In genomic region chr16:1298406-1298805, GRCh38 we compare ENCODE assay signal across 24 cellular contexts. TPM values are rescaled to one million over a fixed set of nuclear protein-coding genes. Genes with fewer than 3 reads are reported as not detected.
DNase-seq lines count a peak whose midpoint lies in the region; ATAC-seq and TF ChIP-seq lines count a peak whose summit lies in the region.
"Had no signal": no experiment of that assay in that cellular context is flagged by ENCODE, and none has a peak within 500 bp of the region (broad histone marks: within the 10 kb centered on the region; RNA-seq: fewer than 3 reads in every experiment).

No MANE protein-coding gene starts in this region.

- POLR2A ChIA-PET in CD8-positive, alpha-beta memory T cell (lab: Charles Lee), result no interaction called here

- no peak for ATAC-seq in left colon
- no peak for ATAC-seq in GM21381 (IDR thresholded peaks at IDR 0.05; ENCODE audit: unreplicated experiment)
- ATAC-seq in HG03135 (IDR thresholded peaks at IDR 0.05; ENCODE audit: unreplicated experiment), result no peak
- ATAC-seq in HG02870 (IDR thresholded peaks at IDR 0.05; ENCODE audit: unreplicated experiment), result no peak

- H3K4me1 Mint-ChIP-seq in CD8-positive, alpha-beta memory T cell, result peaks cover 0 to 17% (median 6%) of the 10 kb centered on the region in 3 donors
- peaks cover 8 to 27% (median 22%) of the 10 kb centered on the region in 3 donors for H3K4me1 Mint-ChIP-seq in IgD-negative memory B cell
- peaks cover 67% of the 10 kb centered on the region for H3K4me1 Mint-ChIP-seq in nephron progenitor cell

- H3K9me3 ChIP-seq in CD8-positive, alpha-beta memory T cell (ENCODE audit: low read length), result no peaks in the 10 kb centered on the region
- H3K9me3 ChIP-seq in breast epithelium, result no peaks in the 10 kb centered on the region

- TF ChIP-seq CTCF in breast epithelium (IDR thresholded peaks at IDR 0.05) (no peak), nephron progenitor cell (IDR thresholded peaks at IDR 0.05) (no peak)

- H3K36me3 ChIP-seq in CD8-positive, alpha-beta memory T cell (ENCODE audit: insufficient read depth, low read length), result no peaks in the 10 kb centered on the region
- H3K36me3 ChIP-seq in breast epithelium, result no peaks in the 10 kb centered on the region

- H3K9me3 Mint-ChIP-seq in CD8-positive, alpha-beta memory T cell, result no peaks in the 10 kb centered on the region
- H3K9me3 Mint-ChIP-seq in IgD-negative memory B cell (no peaks in the 10 kb centered on the region), nephron progenitor cell (peaks cover 3% of the 10 kb centered on the region)
- H3K9me3 Mint-ChIP-seq: CD4-positive, alpha-beta T cell had no signal

- H3K36me3 Mint-ChIP-seq in CD8-positive, alpha-beta memory T cell, result peaks cover 0 to 5% (median 0%) of the 10 kb centered on the region in 3 donors
- H3K36me3 Mint-ChIP-seq in IgD-negative memory B cell, result peaks cover 1% of the 10 kb centered on the region
- no peaks in the 10 kb centered on the region for H3K36me3 Mint-ChIP-seq in nephron progenitor cell (ENCODE audit: low read depth)

- no peaks in the 10 kb centered on the region for H3K27me3 ChIP-seq in CD8-positive, alpha-beta memory T cell (ENCODE audit: insufficient read depth, low read length, poor library complexity, severe bottlenecking)
- H3K27me3 ChIP-seq in breast epithelium, result no peaks in the 10 kb centered on the region

- no peak for TF ChIP-seq POLR2A in breast epithelium (IDR thresholded peaks at IDR 0.05)

- intact Hi-C loops in breast epithelium (cut with DNase I; ENCODE audit: low total_unique reads), result no loop called here
- intact Hi-C loops in left colon (cut with DNase I, micrococcal nuclease), result no loop called here

- DNase-seq in CD8-positive, alpha-beta memory T cell, result no peak
- DNase-seq in breast epithelium (ENCODE audit: low spot score in 2 of 2), result no peak
- no peak for DNase-seq in nephron progenitor cell
- no peak for DNase-seq in left colon
- DNase-seq: CD4-positive, alpha-beta T cell; DMS153; GOT3; HCEC 1CT; KG1; NCI-H1092 treated with DMSO at 0.1 percent for 48 hours; NCI-H1436 treated with DMSO at 0.1 percent for 48 hours; NCI-H1930; NCI-H2227 treated with DMSO at 0.1 percent for 48 hours; NCI-H510A; NCI-H748 treated with DMSO at 0.1 percent for 48 hours; Right ventricle myocardium superior had no signal

- H3K27ac Mint-ChIP-seq in CD8-positive, alpha-beta memory T cell, result no peak overlapping the region
- H3K27ac Mint-ChIP-seq in IgD-negative memory B cell (peak overlapping the region in 2 of 3 donors; percentile 39 to 86), nephron progenitor cell (peak overlapping the region; percentile 78)
- H3K27ac Mint-ChIP-seq: CD4-positive, alpha-beta T cell had no signal

- CTCF ChIA-PET in CD8-positive, alpha-beta memory T cell (lab: Charles Lee), result no interaction called here

- H3K4me3 Mint-ChIP-seq in CD8-positive, alpha-beta memory T cell, result no peak overlapping the region
- no peak overlapping the region for H3K4me3 Mint-ChIP-seq in IgD-negative memory B cell
- H3K4me3 Mint-ChIP-seq in nephron progenitor cell, result no peak overlapping the region
- H3K4me3 Mint-ChIP-seq: CD4-positive, alpha-beta T cell had no signal

- H3K4me1 ChIP-seq in CD8-positive, alpha-beta memory T cell (ENCODE audit: insufficient read depth, low read length), result peaks cover 5% of the 10 kb centered on the region
- H3K4me1 ChIP-seq in breast epithelium, result no peaks in the 10 kb centered on the region

- peak overlapping the region; percentile 81 for H3K27ac ChIP-seq in CD8-positive, alpha-beta memory T cell (ENCODE audit: low read depth, low read length)
- H3K27ac ChIP-seq in breast epithelium, result peak overlapping the region; percentile 89 to 95

- H3K27me3 Mint-ChIP-seq in CD8-positive, alpha-beta memory T cell, result peaks cover 20 to 40% of the 10 kb centered on the region in 2 donors
- H3K27me3 Mint-ChIP-seq in IgD-negative memory B cell, result peaks cover 10% of the 10 kb centered on the region
- H3K27me3 Mint-ChIP-seq in nephron progenitor cell (ENCODE audit: low read depth, poor library complexity), result peaks cover 29% of the 10 kb centered on the region

- H3K4me3 ChIP-seq in CD8-positive, alpha-beta memory T cell (ENCODE audit: low read length), result no peak overlapping the region
- peak overlapping the region in 2 of 3 donors; percentile 40 to 62 for H3K4me3 ChIP-seq in breast epithelium

RNA-seq across cellular contexts. Expression of gene UBE2I, which starts 11.0 kb away (rescaled TPM):
- 100 to 1,000 TPM; 238 to 257 TPM for total RNA-seq in CD8-positive, alpha-beta memory T cell
- polyA plus RNA-seq in CD8-positive, alpha-beta memory T cell, result 101 TPM
- polyA plus RNA-seq in IgD-negative memory B cell, result 165 TPM
- 10 to 100 TPM; 52.5 to 67.8 (median 62.2) TPM for total RNA-seq in breast epithelium
- 10 to 100 TPM; 76.6 to 87.1 TPM for total RNA-seq in left colon

RNA-seq across cellular contexts. Expression of gene BAIAP3, which starts 35.0 kb away (rescaled TPM):
- 1 to 10 TPM; 7.2 to 7.5 TPM for total RNA-seq in CD8-positive, alpha-beta memory T cell
- polyA plus RNA-seq in CD8-positive, alpha-beta memory T cell, result 8.3 TPM
- 26.0 TPM for polyA plus RNA-seq in IgD-negative memory B cell
- 1 to 10 TPM; 2.7 to 8.2 (median 7.3) TPM for total RNA-seq in breast epithelium
- total RNA-seq in left colon, result 10 to 100 TPM in 1 of 2 donors, 1 to 10 TPM in 1; 7.5 to 12.3 TPM

RNA-seq across cellular contexts. Expression of gene TPSD1, which starts 42.5 kb away (rescaled TPM):
- not detected for total RNA-seq in CD8-positive, alpha-beta memory T cell
- not detected for polyA plus RNA-seq in CD8-positive, alpha-beta memory T cell
- not detected for polyA plus RNA-seq in IgD-negative memory B cell
- total RNA-seq in breast epithelium, result 1 to 10 TPM; 1.6 to 5.9 (median 2.0) TPM
- total RNA-seq in left colon, result 1 to 10 TPM in 1 of 2 donors, under 1 TPM in 1; 0.18 to 2.8 TPM
- total RNA-seq: CD4-positive, alpha-beta T cell; Daoy; RPMI7951; SK-MEL-5 had no signal
- polyA plus RNA-seq: BJ had no signal

RNA-seq across cellular contexts. Expression of gene TSR3, which starts 53.3 kb away (rescaled TPM):
- 100 to 1,000 TPM in 1 of 2 experiments, 10 to 100 TPM in 1; 91.8 to 102 TPM for total RNA-seq in CD8-positive, alpha-beta memory T cell
- polyA plus RNA-seq in CD8-positive, alpha-beta memory T cell, result 109 TPM
- polyA plus RNA-seq in IgD-negative memory B cell, result 116 TPM
- total RNA-seq in breast epithelium, result 10 to 100 TPM; 54.4 to 72.3 (median 59.6) TPM
- 10 to 100 TPM; 50.7 to 54.4 TPM for total RNA-seq in left colon

RNA-seq across cellular contexts. Expression of gene GNPTG, which starts 53.3 kb away (rescaled TPM):
- total RNA-seq in CD8-positive, alpha-beta memory T cell, result 10 to 100 TPM; 32.3 to 34.4 TPM
- 63.3 TPM for polyA plus RNA-seq in CD8-positive, alpha-beta memory T cell
- 55.9 TPM for polyA plus RNA-seq in IgD-negative memory B cell
- total RNA-seq in breast epithelium (10 to 100 TPM; 50.5 to 89.3 (median 58.4) TPM), left colon (10 to 100 TPM; 57.6 to 61.8 TPM)

Comparison
In these comparisons a context has a peak if more than half of its experiments do, and no peak if none do; other contexts are left out.
1. H3K27ac Mint-ChIP-seq: peak in IgD-negative memory B cell (2 of 3) and nephron progenitor cell (single experiment); none in CD8-positive, alpha-beta memory T cell (0 of 8).